1 cellular context compared by ENCODE assay signal in the genomic region with DNA sequence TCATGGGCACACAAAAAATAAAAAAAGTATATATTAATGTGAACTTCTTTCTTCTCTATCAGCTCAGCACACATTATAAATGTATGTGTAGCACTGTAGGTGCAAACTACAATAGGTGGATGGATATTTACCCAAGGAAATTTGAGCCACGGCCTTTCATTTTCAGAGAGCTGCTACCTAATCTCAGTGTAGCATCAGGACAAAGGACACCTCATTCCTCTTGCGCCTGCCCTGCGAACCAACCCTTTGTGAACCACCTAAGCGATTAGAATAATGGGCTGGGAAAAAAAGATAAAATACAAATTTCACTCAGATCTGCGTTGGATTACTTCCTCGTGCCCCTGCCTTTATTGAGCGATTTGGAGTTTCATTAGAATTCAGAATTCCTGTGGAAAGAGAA.
TF ChIP-seq lines count a peak whose summit lies in the region.

No MANE protein-coding gene starts in this region.

TF ChIP-seq in HepG2, 621 proteins besides CTCF, POLR2A, EP300 and RAD21 (continued from another document):
- TF ChIP-seq, protein P1, sequence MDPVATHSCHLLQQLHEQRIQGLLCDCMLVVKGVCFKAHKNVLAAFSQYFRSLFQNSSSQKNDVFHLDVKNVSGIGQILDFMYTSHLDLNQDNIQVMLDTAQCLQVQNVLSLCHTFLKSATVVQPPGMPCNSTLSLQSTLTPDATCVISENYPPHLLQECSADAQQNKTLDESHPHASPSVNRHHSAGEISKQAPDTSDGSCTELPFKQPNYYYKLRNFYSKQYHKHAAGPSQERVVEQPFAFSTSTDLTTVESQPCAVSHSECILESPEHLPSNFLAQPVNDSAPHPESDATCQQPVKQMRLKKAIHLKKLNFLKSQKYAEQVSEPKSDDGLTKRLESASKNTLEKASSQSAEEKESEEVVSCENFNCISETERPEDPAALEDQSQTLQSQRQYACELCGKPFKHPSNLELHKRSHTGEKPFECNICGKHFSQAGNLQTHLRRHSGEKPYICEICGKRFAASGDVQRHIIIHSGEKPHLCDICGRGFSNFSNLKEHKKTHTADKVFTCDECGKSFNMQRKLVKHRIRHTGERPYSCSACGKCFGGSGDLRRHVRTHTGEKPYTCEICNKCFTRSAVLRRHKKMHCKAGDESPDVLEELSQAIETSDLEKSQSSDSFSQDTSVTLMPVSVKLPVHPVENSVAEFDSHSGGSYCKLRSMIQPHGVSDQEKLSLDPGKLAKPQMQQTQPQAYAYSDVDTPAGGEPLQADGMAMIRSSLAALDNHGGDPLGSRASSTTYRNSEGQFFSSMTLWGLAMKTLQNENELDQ (CRISPR knock-in tag; IDR thresholded peaks at IDR 0.05; ENCODE audit: borderline replicate concordance) = no peak
- no peak for TF ChIP-seq HMG20A (CRISPR knock-in tag; IDR thresholded peaks at IDR 0.05; ENCODE audit: borderline replicate concordance)
- no peak for TF ChIP-seq PHF20 (CRISPR knock-in tag; IDR thresholded peaks at IDR 0.05)
- TF ChIP-seq, protein P2, sequence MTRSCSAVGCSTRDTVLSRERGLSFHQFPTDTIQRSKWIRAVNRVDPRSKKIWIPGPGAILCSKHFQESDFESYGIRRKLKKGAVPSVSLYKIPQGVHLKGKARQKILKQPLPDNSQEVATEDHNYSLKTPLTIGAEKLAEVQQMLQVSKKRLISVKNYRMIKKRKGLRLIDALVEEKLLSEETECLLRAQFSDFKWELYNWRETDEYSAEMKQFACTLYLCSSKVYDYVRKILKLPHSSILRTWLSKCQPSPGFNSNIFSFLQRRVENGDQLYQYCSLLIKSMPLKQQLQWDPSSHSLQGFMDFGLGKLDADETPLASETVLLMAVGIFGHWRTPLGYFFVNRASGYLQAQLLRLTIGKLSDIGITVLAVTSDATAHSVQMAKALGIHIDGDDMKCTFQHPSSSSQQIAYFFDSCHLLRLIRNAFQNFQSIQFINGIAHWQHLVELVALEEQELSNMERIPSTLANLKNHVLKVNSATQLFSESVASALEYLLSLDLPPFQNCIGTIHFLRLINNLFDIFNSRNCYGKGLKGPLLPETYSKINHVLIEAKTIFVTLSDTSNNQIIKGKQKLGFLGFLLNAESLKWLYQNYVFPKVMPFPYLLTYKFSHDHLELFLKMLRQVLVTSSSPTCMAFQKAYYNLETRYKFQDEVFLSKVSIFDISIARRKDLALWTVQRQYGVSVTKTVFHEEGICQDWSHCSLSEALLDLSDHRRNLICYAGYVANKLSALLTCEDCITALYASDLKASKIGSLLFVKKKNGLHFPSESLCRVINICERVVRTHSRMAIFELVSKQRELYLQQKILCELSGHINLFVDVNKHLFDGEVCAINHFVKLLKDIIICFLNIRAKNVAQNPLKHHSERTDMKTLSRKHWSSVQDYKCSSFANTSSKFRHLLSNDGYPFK (CRISPR knock-in tag; IDR thresholded peaks at IDR 0.05; ENCODE audit: borderline replicate concordance) = no peak
- no peak for TF ChIP-seq NR2F1 (CRISPR knock-in tag; IDR thresholded peaks at IDR 0.05)
